In genomic region chr2:62363166-62363565, GRCh38 we compare ENCODE assay signal across 11 cellular contexts.
DNase-seq lines count a peak whose midpoint lies in the region; ATAC-seq and TF ChIP-seq lines count a peak whose summit lies in the region.
"Had no signal": no experiment of that assay in that cellular context is flagged by ENCODE, and none has a peak within 500 bp of the region (broad histone marks: within the 10 kb centered on the region; RNA-seq: fewer than 3 reads in every experiment).

No MANE protein-coding gene starts in this region.

- 92 to 96% methylated on average over 5 of the region's 5 CpGs for WGBS in lower leg skin, 2 donors

- intact Hi-C loops in lower leg skin (cut with DNase I; ENCODE audit: low total_unique reads): no loop called here

- TF ChIP-seq POLR2A in lower leg skin (IDR thresholded peaks at IDR 0.05): no peak

- peak; percentile 90 for ATAC-seq in GM19351 (IDR thresholded peaks at IDR 0.05; ENCODE audit: unreplicated experiment)
- peak; percentile 74 for ATAC-seq in HG02642 (IDR thresholded peaks at IDR 0.05; ENCODE audit: poor library complexity, unreplicated experiment)
- peak; percentile 67 for ATAC-seq in HG03457 (IDR thresholded peaks at IDR 0.05; ENCODE audit: unreplicated experiment)
- ATAC-seq in HG03045 (IDR thresholded peaks at IDR 0.05; ENCODE audit: unreplicated experiment): no peak

- peak; percentile 49 for DNase-seq in GM10266 (ENCODE audit: extremely low spot score)
- no peak for DNase-seq in lower leg skin (ENCODE audit: low spot score in 2 of 2)
- no peak for DNase-seq in SW 1271 (lab: John Stamatoyannopoulos, UW)
- no peak for DNase-seq in foreskin fibroblast
- DNase-seq: lower lobe of right lung; NCI-H446 treated with DMSO at 0.1 percent for 48 hours; stimulated activated CD4-positive, alpha-beta T cell treated with anti-CD3 and anti-CD28 coated beads, Interleukin-2, amount 100 ng/mL, for 24 hours had no signal

- no peak overlapping the region for H3K4me3 ChIP-seq in lower leg skin (ENCODE audit: low read depth, poor library complexity, severe bottlenecking)
- H3K4me3 ChIP-seq in foreskin fibroblast (ENCODE audit: low read depth in 1 of 2, low read length in 2 of 2): no peak overlapping the region
- H3K4me3 ChIP-seq: lower lobe of right lung had no signal

- TF ChIP-seq CTCF in GM10266 (IDR thresholded peaks at IDR 0.05; ENCODE audit: control insufficient read depth, insufficient read depth, low read depth, missing control alignments): no peak
- no peak for TF ChIP-seq CTCF in lower leg skin (IDR thresholded peaks at IDR 0.05)
- no peak for TF ChIP-seq CTCF in foreskin fibroblast (IDR thresholded peaks at IDR 0.05; ENCODE audit: low read depth, low read length)
